18 cellular contexts compared by ENCODE assay signal in genomic region chr12:80188566-80188965, GRCh38.
DNase-seq lines count a peak whose midpoint lies in the region; ATAC-seq and TF ChIP-seq lines count a peak whose summit lies in the region.
"Had no signal": no experiment of that assay in that cellular context is flagged by ENCODE, and none has a peak within 500 bp of the region (broad histone marks: within the 10 kb centered on the region; RNA-seq: fewer than 3 reads in every experiment).

No MANE protein-coding gene starts in this region.

- H3F3A ChIP-seq in GM23248 (ENCODE audit: insufficient read depth), result peaks cover 47% of the 10 kb centered on the region
- H3F3A ChIP-seq in GM23338 (replicated peaks; ENCODE audit: low read depth), result no peaks in the 10 kb centered on the region

- peaks cover 17% of the 10 kb centered on the region for H3K4me1 Mint-ChIP-seq in GM23338
- H3K4me1 Mint-ChIP-seq in chondrocyte (ENCODE audit: low read depth), result peaks cover 29% of the 10 kb centered on the region

- H3K4ac ChIP-seq in mesenchymal stem cell (ENCODE audit: low read depth in 1 of 2, low read length in 2 of 2), result no peak overlapping the region

- no peak overlapping the region for H3K23ac ChIP-seq in mesenchymal stem cell (ENCODE audit: low read length in 2 of 2)

- H4K20me1 ChIP-seq in GM23248 (ENCODE audit: insufficient read depth), result no peaks in the 10 kb centered on the region
- no peaks in the 10 kb centered on the region for H4K20me1 ChIP-seq in GM23338 (replicated peaks; ENCODE audit: insufficient read depth)

- no peak overlapping the region for H2BK120ac ChIP-seq in mesenchymal stem cell (ENCODE audit: low read depth, low read length)

- H3K9me3 Mint-ChIP-seq in GM23338 (no peaks in the 10 kb centered on the region), chondrocyte (ENCODE audit: low read depth) (no peaks in the 10 kb centered on the region)
- H3K9me3 Mint-ChIP-seq: activated CD4-positive, alpha-beta T cell treated with anti-CD3 and anti-CD28 coated beads, Interleukin-2, amount 10 ng/mL, durations not matched to agents 7 days and 5 days; activated naive CD8-positive, alpha-beta T cell treated with anti-CD3 and anti-CD28 coated beads, Interleukin-2, amount 10 ng/mL, durations not matched to agents 7 days and 5 days; activated T-helper 2 cell treated with anti-CD3 and anti-CD28 coated beads, Interferon-gamma antibody, Interleukin-2, Interleukin-4, amounts not matched to agents 10 μg/mL and 5 μg/mL and 100 μg/mL, durations not matched to agents 14 hours and 24 hours and 36 hours; naive thymus-derived CD4-positive, alpha-beta T cell; stimulated activated naive B cell treated with anti-CD40 and anti-IgM and Interleukin-4, amounts not matched to agents 10 μg/mL and 1 μg/mL and 100 μg/mL, for 72 hours; T-helper 1 cell treated with Interleukin-12 subunit alpha and Interleukin-12 subunit beta and Interleukin-4 antibody, amounts not matched to agents 30 μg/mL and 1 μg/mL, for 36 hours had no signal

- H3K4me3 Mint-ChIP-seq in GM23338 (no peak overlapping the region), chondrocyte (ENCODE audit: unreplicated experiment) (no peak overlapping the region)
- H3K4me3 Mint-ChIP-seq: activated CD4-positive, alpha-beta T cell treated with anti-CD3 and anti-CD28 coated beads, Interleukin-2, amount 10 ng/mL, durations not matched to agents 7 days and 5 days; activated naive CD8-positive, alpha-beta T cell treated with anti-CD3 and anti-CD28 coated beads, Interleukin-2, amount 10 ng/mL, durations not matched to agents 7 days and 5 days; naive thymus-derived CD4-positive, alpha-beta T cell; stimulated activated naive B cell treated with anti-CD40 and anti-IgM and Interleukin-4, amounts not matched to agents 10 μg/mL and 1 μg/mL and 100 μg/mL, for 72 hours; T-helper 1 cell treated with Interleukin-12 subunit alpha and Interleukin-12 subunit beta and Interleukin-4 antibody, amounts not matched to agents 30 μg/mL and 1 μg/mL, for 36 hours had no signal

- no peak overlapping the region for H4K8ac ChIP-seq in mesenchymal stem cell (ENCODE audit: low read length)

- H3K4me1 ChIP-seq in ACC112 (ENCODE audit: control insufficient read depth, insufficient read depth, low read length, unreplicated experiment) (peaks cover 46% of the 10 kb centered on the region), GM23248 (ENCODE audit: insufficient read depth) (peaks cover 56% of the 10 kb centered on the region), SJSA1 (replicated peaks) (peaks cover 42% of the 10 kb centered on the region), mesenchymal stem cell (ENCODE audit: control insufficient read depth, insufficient read depth, low read depth, low read length) (peaks cover 2% of the 10 kb centered on the region), GM23338 (ENCODE audit: insufficient read depth) (peaks cover 6% of the 10 kb centered on the region; the same call in 1 of the 2 replicates)

- no peaks in the 10 kb centered on the region for H3K79me1 ChIP-seq in mesenchymal stem cell (replicated peaks; ENCODE audit: low read length, poor library complexity, severe bottlenecking)

- H3K9me2 ChIP-seq in GM23248 (ENCODE audit: insufficient read depth) (no peaks in the 10 kb centered on the region), GM23338 (ENCODE audit: insufficient read depth) (0 out of 2 replicates have a peak, but pooled peaks cover 3% of the 10 kb centered on the region)

- H2BK15ac ChIP-seq in mesenchymal stem cell (ENCODE audit: low read depth, poor library complexity, severe bottlenecking), result no peak overlapping the region

- in situ Hi-C loops in GM23248 (cut with MboI), result loop anchor here (10.0 kb wide), 2 partner anchors 634 to 774 kb away; no protein-coding TSS in a partner anchor

- TF ChIP-seq CTCF in GM23338 (conservative IDR thresholded peaks at IDR 0.05; ENCODE audit: low read depth in 2 of 2) (no peak), chondrocyte (IDR thresholded peaks at IDR 0.05) (no peak)

- H3K9ac ChIP-seq in GM23248 (no peak overlapping the region), mesenchymal stem cell (ENCODE audit: low read length) (no peak overlapping the region)

- no peak overlapping the region for H3K14ac ChIP-seq in mesenchymal stem cell (ENCODE audit: low read length in 2 of 2)

- no peaks in the 10 kb centered on the region for H3K27me3 ChIP-seq in ACC112 (ENCODE audit: insufficient read depth, low read length)
- no peaks in the 10 kb centered on the region for H3K27me3 ChIP-seq in GM23248 (replicated peaks; ENCODE audit: insufficient read depth)
- H3K27me3 ChIP-seq in SJSA1 (replicated peaks), result no peaks in the 10 kb centered on the region
- no peaks in the 10 kb centered on the region for H3K27me3 ChIP-seq in mesenchymal stem cell (ENCODE audit: control insufficient read depth in 1 of 2, insufficient read depth in 1 of 2, low read length in 2 of 2)
- no peaks in the 10 kb centered on the region for H3K27me3 ChIP-seq in GM23338 (ENCODE audit: insufficient read depth)

- H2AK5ac ChIP-seq in mesenchymal stem cell (ENCODE audit: low read length, severe bottlenecking), result no peak overlapping the region

- H3K79me2 ChIP-seq in ACC112 (ENCODE audit: control insufficient read depth, insufficient read depth, low read length, unreplicated experiment) (no peaks in the 10 kb centered on the region), GM23248 (ENCODE audit: insufficient read depth) (no peaks in the 10 kb centered on the region), GM23338 (replicated peaks; ENCODE audit: insufficient read depth) (no peaks in the 10 kb centered on the region)

- H3K36me3 Mint-ChIP-seq in GM23338 (ENCODE audit: low read depth), result no peaks in the 10 kb centered on the region
- H3K36me3 Mint-ChIP-seq in chondrocyte (ENCODE audit: low read depth), result no peaks in the 10 kb centered on the region
- H3K36me3 Mint-ChIP-seq: activated naive CD8-positive, alpha-beta T cell treated with anti-CD3 and anti-CD28 coated beads, Interleukin-2, amount 10 ng/mL, durations not matched to agents 7 days and 5 days; naive thymus-derived CD4-positive, alpha-beta T cell; stimulated activated naive B cell treated with anti-CD40 and anti-IgM and Interleukin-4, amounts not matched to agents 10 μg/mL and 1 μg/mL and 100 μg/mL, for 72 hours had no signal

- DNase-seq in GM23248 (no peak), SJSA1 (ENCODE audit: low read depth in 1 of 2, low spot score in 2 of 2) (peak in 1 of 2 experiments; percentile 20), mesenchymal stem cell (peak; percentile 49), GM23338 (ENCODE audit: low spot score) (no peak), chondrocyte (ENCODE audit: low spot score) (no peak)
- no peak for DNase-seq in stimulated activated CD4-positive, alpha-beta T cell treated with anti-CD3 and anti-CD28 coated beads, Interleukin-15, amount 100 ng/mL, for 24 hours
- DNase-seq: activated CD4-positive, alpha-beta T cell treated with anti-CD3 and anti-CD28 coated beads, Interleukin-2, amount 10 ng/mL, durations not matched to agents 7 days and 5 days; activated naive CD8-positive, alpha-beta T cell treated with anti-CD3 and anti-CD28 coated beads, Interleukin-2, amount 10 ng/mL, durations not matched to agents 7 days and 5 days; cortex of kidney; foreskin melanocyte; mesendoderm; naive thymus-derived CD4-positive, alpha-beta T cell; stimulated activated CD4-positive, alpha-beta T cell treated with anti-CD3 and anti-CD28 coated beads, Interleukin-2, amount 100 ng/mL, for 24 hours; stimulated activated naive B cell treated with anti-CD40 and anti-IgM and Interleukin-4, amounts not matched to agents 10 μg/mL and 1 μg/mL and 100 μg/mL, for 72 hours had no signal

- H4K91ac ChIP-seq in mesenchymal stem cell (ENCODE audit: low read length), result no peak overlapping the region

- no peak overlapping the region for H2BK5ac ChIP-seq in mesenchymal stem cell (ENCODE audit: low read depth, low read length, poor library complexity, severe bottlenecking)

- H3K27me3 Mint-ChIP-seq in GM23338 (ENCODE audit: insufficient read depth, low read depth, poor library complexity) (peaks cover 2% of the 10 kb centered on the region), chondrocyte (ENCODE audit: low read depth) (no peaks in the 10 kb centered on the region)
- H3K27me3 Mint-ChIP-seq: activated CD4-positive, alpha-beta T cell treated with anti-CD3 and anti-CD28 coated beads, Interleukin-2, amount 10 ng/mL, durations not matched to agents 7 days and 5 days had no signal

- no peak for ATAC-seq in GM23338
- ATAC-seq: K562; naive thymus-derived CD4-positive, alpha-beta T cell had no signal

- H3K4me2 ChIP-seq in GM23248 (ENCODE audit: unreplicated experiment) (peak overlapping the region; percentile 50), mesenchymal stem cell (ENCODE audit: low read length, poor library complexity, severe bottlenecking) (no peak overlapping the region), GM23338 (no peak overlapping the region)

- H3K9me3 ChIP-seq in GM23248 (ENCODE audit: low read depth) (no peaks in the 10 kb centered on the region), SJSA1 (replicated peaks) (no peaks in the 10 kb centered on the region), mesenchymal stem cell (ENCODE audit: control insufficient read depth, low read length) (no peaks in the 10 kb centered on the region)

- H3K36me3 ChIP-seq in ACC112 (ENCODE audit: insufficient read depth, low read length) (no peaks in the 10 kb centered on the region), GM23248 (ENCODE audit: low read depth) (no peaks in the 10 kb centered on the region), SJSA1 (no peaks in the 10 kb centered on the region), mesenchymal stem cell (ENCODE audit: control insufficient read depth in 1 of 2, insufficient read depth in 2 of 2, low read depth in 1 of 2, low read length in 2 of 2) (no peaks in the 10 kb centered on the region), GM23338 (ENCODE audit: insufficient read depth) (no peaks in the 10 kb centered on the region)

- H3K27ac Mint-ChIP-seq in GM23338 (no peak overlapping the region), chondrocyte (ENCODE audit: unreplicated experiment) (no peak overlapping the region)
- H3K27ac Mint-ChIP-seq: activated CD4-positive, alpha-beta T cell treated with anti-CD3 and anti-CD28 coated beads, Interleukin-2, amount 10 ng/mL, durations not matched to agents 7 days and 5 days; naive thymus-derived CD4-positive, alpha-beta T cell; stimulated activated naive B cell treated with anti-CD40 and anti-IgM and Interleukin-4, amounts not matched to agents 10 μg/mL and 1 μg/mL and 100 μg/mL, for 72 hours; T-helper 1 cell treated with Interleukin-12 subunit alpha and Interleukin-12 subunit beta and Interleukin-4 antibody, amounts not matched to agents 30 μg/mL and 1 μg/mL, for 36 hours had no signal

- no peak overlapping the region for H2AFZ ChIP-seq in ACC112 (ENCODE audit: low read length, unreplicated experiment)
- no peak overlapping the region for H2AFZ ChIP-seq in GM23248
- no peak overlapping the region for H2AFZ ChIP-seq in mesenchymal stem cell (ENCODE audit: low read depth, low read length)
- no peak overlapping the region for H2AFZ ChIP-seq in GM23338

- WGBS in GM23248 (ENCODE audit: low coverage in 1 of 2, low lambda C conversion rate in 2 of 2, missing lambda C conversion rate in 2 of 2), 2 experiments, result 45 to 50% methylated on average over 2 of the region's 2 CpGs
- WGBS in mesenchymal stem cell, result no CpG with 5 or more reads among the region's 2 CpGs

- no peak overlapping the region for H3K18ac ChIP-seq in mesenchymal stem cell (ENCODE audit: low read depth in 1 of 2, low read length in 2 of 2)

- H3K27ac ChIP-seq in ACC112 (ENCODE audit: low read depth, low read length) (peak overlapping the region; percentile 65), GM23248 (peak overlapping the region; percentile 60), SJSA1 (peak overlapping the region; percentile 46), mesenchymal stem cell (ENCODE audit: low read length, poor library complexity, severe bottlenecking) (no peak overlapping the region), GM23338 (ENCODE audit: low read depth) (no peak overlapping the region)

- no peak overlapping the region for H2BK12ac ChIP-seq in mesenchymal stem cell (ENCODE audit: low read length in 2 of 2)

- H3K4me3 ChIP-seq in ACC112 (ENCODE audit: low read depth, low read length) (no peak overlapping the region), GM23248 (no peak overlapping the region), SJSA1 (no peak overlapping the region), mesenchymal stem cell (ENCODE audit: insufficient read depth in 1 of 2, low read depth in 1 of 2, low read length in 2 of 2) (no peak overlapping the region), GM23338 (no peak overlapping the region)
- H3K4me3 ChIP-seq: K562 had no signal

Comparison
In these comparisons a context has a peak if more than half of its experiments do, and no peak if none do; other contexts are left out.
1. H3K27ac ChIP-seq: peak in ACC112 (single experiment), GM23248 (single experiment) and SJSA1 (single experiment); none in mesenchymal stem cell (single experiment) and GM23338 (single experiment).